In genomic region chr10:32373496-32373895, GRCh38 we compare ENCODE assay signal across 3 cellular contexts.
TF ChIP-seq lines count a peak whose summit lies in the region.

No MANE protein-coding gene starts in this region.

TF ChIP-seq in A549, 52 proteins besides CTCF, POLR2A, EP300 and RAD21 (continued from another document):
- TF ChIP-seq ESRRA (IDR thresholded peaks at IDR 0.05; ENCODE audit: borderline replicate concordance, low read length) (no peak), KDM5A (IDR thresholded peaks at IDR 0.05) (no peak), RFX5 (IDR thresholded peaks at IDR 0.05) (no peak), BHLHE40 (IDR thresholded peaks at IDR 0.05; ENCODE audit: low read depth, low read length) (no peak), RNF2 (IDR thresholded peaks at IDR 0.05; ENCODE audit: borderline replicate concordance, low read depth) (no peak), RCOR1 (IDR thresholded peaks at IDR 0.05; ENCODE audit: low read depth, low read length) (no peak), NR3C1 (IDR thresholded peaks at IDR 0.05) (no peak), HEYL (CRISPR knock-in tag; IDR thresholded peaks at IDR 0.05) (no peak), HOXB5 (CRISPR knock-in tag; IDR thresholded peaks at IDR 0.05) (no peak), GATA3 (IDR thresholded peaks at IDR 0.05; ENCODE audit: borderline replicate concordance) (no peak), MYC (IDR thresholded peaks at IDR 0.05; ENCODE audit: borderline replicate concordance, low read length) (no peak), REST (IDR thresholded peaks at IDR 0.05) (no peak), HOXB13 (CRISPR knock-in tag; IDR thresholded peaks at IDR 0.05; ENCODE audit: low read depth) (no peak)

TF ChIP-seq in HEK293, 187 proteins besides CTCF, POLR2A, EP300 and RAD21:
- TF ChIP-seq ZNF280D (tag by site-specific recombination; IDR thresholded peaks at IDR 0.05), result 0 out of 2 replicates have a peak, but pooled peaks have one; percentile 31
- TF ChIP-seq ZNF571 (tag by site-specific recombination; IDR thresholded peaks at IDR 0.05), result no peak
- TF ChIP-seq ZNF184 (tag by site-specific recombination; IDR thresholded peaks at IDR 0.05), result no peak
- no peak for TF ChIP-seq ZBTB17 (tag by site-specific recombination; IDR thresholded peaks at IDR 0.05)
- TF ChIP-seq ZNF148 (tag by site-specific recombination; IDR thresholded peaks at IDR 0.05; ENCODE audit: borderline replicate concordance), result no peak
- peak; percentile 48 for TF ChIP-seq SETDB1 (IDR thresholded peaks at IDR 0.05; ENCODE audit: insufficient read length, low read length)
- no peak for TF ChIP-seq ZEB2 (tag by site-specific recombination; IDR thresholded peaks at IDR 0.05)
- TF ChIP-seq ZNF133 (tag by site-specific recombination; IDR thresholded peaks at IDR 0.05), result no peak
- peak; percentile 53; the same call in 1 of the 2 replicates for TF ChIP-seq ZNF580 (tag by site-specific recombination; IDR thresholded peaks at IDR 0.05)
- TF ChIP-seq ZNF521 (tag by site-specific recombination; IDR thresholded peaks at IDR 0.05), result no peak
- no peak for TF ChIP-seq ZBTB11 (tag by site-specific recombination; conservative IDR thresholded peaks at IDR 0.05; ENCODE audit: low read depth)
- TF ChIP-seq KLF10 (tag by site-specific recombination; IDR thresholded peaks at IDR 0.05), result no peak
TF ChIP-seq in HEK293: peak in this region for 3.

TF ChIP-seq in K562, 482 proteins besides CTCF, POLR2A, EP300 and RAD21 (continued from another document):
- TF ChIP-seq MEF2D (tag; conservative IDR thresholded peaks at IDR 0.05; ENCODE audit: low read depth), result no peak
- no peak for TF ChIP-seq BRCA1 (IDR thresholded peaks at IDR 0.05)
- no peak for TF ChIP-seq BRCA1 (CRISPR knock-in tag; IDR thresholded peaks at IDR 0.05)
- no peak for TF ChIP-seq MIER1 (IDR thresholded peaks at IDR 0.05; ENCODE audit: low read depth)
- TF ChIP-seq RBM15 (IDR thresholded peaks at IDR 0.05; ENCODE audit: insufficient read depth, low read length), result no peak
- no peak for TF ChIP-seq ZNF507 (tag; conservative IDR thresholded peaks at IDR 0.05)
- TF ChIP-seq RBM25 (IDR thresholded peaks at IDR 0.05; ENCODE audit: low read depth, low read length, severe bottlenecking), result peak; percentile 94
- TF ChIP-seq RBM14 (IDR thresholded peaks at IDR 0.05; ENCODE audit: borderline replicate concordance, insufficient read depth, low read depth, low read length), result no peak
- TF ChIP-seq SAFB2 (IDR thresholded peaks at IDR 0.05; ENCODE audit: borderline replicate concordance, low read depth, low read length, severe bottlenecking), result no peak
TF ChIP-seq in K562: peak in this region for 2.
